1 cellular context compared by ENCODE assay signal in genomic region chrX:67693928-67694327, GRCh38.
TF ChIP-seq lines count a peak whose summit lies in the region.

No MANE protein-coding gene starts in this region.

TF ChIP-seq in IMR-90, 13 proteins besides CTCF, POLR2A, EP300 and RAD21:
- TF ChIP-seq RCOR1 (IDR thresholded peaks at IDR 0.05; ENCODE audit: insufficient replicate concordance, low read length) (no peak), CEBPB (IDR thresholded peaks at IDR 0.05; ENCODE audit: low read depth, low read length) (peak; percentile 41)
